Comparison of ENCODE assay signal across 16 cellular contexts in the genomic region with DNA sequence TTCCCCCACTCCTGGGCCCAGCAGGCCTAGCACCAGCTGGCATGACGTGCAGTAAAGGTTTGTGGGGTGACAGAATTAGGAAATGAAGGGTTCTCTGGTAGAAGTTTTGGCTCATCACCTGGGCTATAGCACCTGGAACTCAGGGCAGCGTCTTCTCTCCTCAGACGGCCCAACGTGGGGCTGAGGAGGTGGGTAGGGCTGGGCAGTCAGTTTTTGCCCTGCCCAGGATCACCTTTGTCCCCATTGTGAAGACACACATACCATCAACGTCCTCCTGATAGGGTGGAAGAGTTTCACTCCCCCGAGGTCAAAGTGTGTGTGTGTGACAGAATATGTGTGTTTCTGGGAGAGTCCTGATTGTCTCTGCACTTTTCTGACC. TPM values are rescaled to one million over a fixed set of nuclear protein-coding genes. Genes with fewer than 3 reads are reported as not detected.
DNase-seq lines count a peak whose midpoint lies in the region; ATAC-seq, FAIRE-seq and TF ChIP-seq lines count a peak whose summit lies in the region.
"Had no signal": no experiment of that assay in that cellular context is flagged by ENCODE, and none has a peak within 500 bp of the region (broad histone marks: within the 10 kb centered on the region; RNA-seq: fewer than 3 reads in every experiment).

No MANE protein-coding gene starts in this region.

- H2AFZ ChIP-seq in mesenchymal stem cell (ENCODE audit: low read depth, low read length), result no peak overlapping the region

- intact Hi-C loops in esophagus muscularis mucosa (cut with DNase I) (loop anchor here (10.0 kb wide), 1 partner anchor 244 kb away; a partner anchor contains a TSS), pancreas (cut with DNase I) (no loop called here)

- H3K9me3 ChIP-seq in esophagus muscularis mucosa (no peaks in the 10 kb centered on the region), mesenchymal stem cell (ENCODE audit: control insufficient read depth, low read length) (no peaks in the 10 kb centered on the region), subcutaneous abdominal adipose tissue (ENCODE audit: control insufficient read depth in 5 of 5, low read length in 5 of 5) (no peaks in the 10 kb centered on the region), pancreas (no peaks in the 10 kb centered on the region), WERI-Rb-1 (ENCODE audit: severe bottlenecking) (no peaks in the 10 kb centered on the region)
- H3K9me3 ChIP-seq: SK-N-SH had no signal

- no peak overlapping the region for H2AK5ac ChIP-seq in mesenchymal stem cell (ENCODE audit: low read length, severe bottlenecking)

- no peak for TF ChIP-seq EP300 in esophagus muscularis mucosa (IDR thresholded peaks at IDR 0.05)

- H4K91ac ChIP-seq in mesenchymal stem cell (ENCODE audit: low read length), result peak overlapping the region; percentile 35

- no peaks in the 10 kb centered on the region for H3K79me1 ChIP-seq in mesenchymal stem cell (replicated peaks; ENCODE audit: low read length, poor library complexity, severe bottlenecking)

- H3K4me1 ChIP-seq in esophagus muscularis mucosa, result peaks cover 75 to 100% (median 99%) of the 10 kb centered on the region in 4 donors
- peaks cover 15% of the 10 kb centered on the region for H3K4me1 ChIP-seq in mesenchymal stem cell (ENCODE audit: control insufficient read depth, insufficient read depth, low read depth, low read length)
- H3K4me1 ChIP-seq in subcutaneous abdominal adipose tissue (ENCODE audit: control insufficient read depth in 5 of 5, insufficient read depth in 5 of 5, low read length in 5 of 5), result peaks cover 8 to 57% (median 38%) of the 10 kb centered on the region in 5 donors
- no peaks in the 10 kb centered on the region for H3K4me1 ChIP-seq in pancreas

- H3K4me3 ChIP-seq in esophagus muscularis mucosa (no peak overlapping the region), mesenchymal stem cell (ENCODE audit: insufficient read depth in 1 of 2, low read depth in 1 of 2, low read length in 2 of 2) (no peak overlapping the region), subcutaneous abdominal adipose tissue (ENCODE audit: low read depth in 1 of 5, low read length in 5 of 5) (peak overlapping the region in 2 of 5 donors; percentile 6 to 13), pancreas (no peak overlapping the region), WERI-Rb-1 (ENCODE audit: low read depth, low read length) (no peak overlapping the region)

- H3K27ac ChIP-seq in esophagus muscularis mucosa (replicated peaks in 1 of 4) (peak overlapping the region; percentile 91 to 96 (median 95)), mesenchymal stem cell (ENCODE audit: low read length, poor library complexity, severe bottlenecking) (no peak overlapping the region), subcutaneous abdominal adipose tissue (ENCODE audit: low read depth, low read length) (peak overlapping the region; percentile 62), pancreas (no peak overlapping the region), WERI-Rb-1 (no peak overlapping the region)

- DNase-seq in HuH-7 (ENCODE audit: low spot score) (peak; percentile 84), esophagus muscularis mucosa (ENCODE audit: extremely low spot score) (no peak), mesenchymal stem cell (no peak), T1000 (lab: John Stamatoyannopoulos, UW) (no peak), pancreas (no peak), WERI-Rb-1 (no peak)
- DNase-seq: activated CD4-positive, alpha-beta memory T cell treated with anti-CD3 and anti-CD28 coated beads, Interleukin-2, amount 10 ng/mL, durations not matched to agents 7 days and 5 days; COR-L47; NCI-H1694 treated with DMSO at 0.1 percent for 48 hours; NCI-H524; OCI-M1; SK-N-SH had no signal

- no peak for TF ChIP-seq POLR2A in esophagus muscularis mucosa (IDR thresholded peaks at IDR 0.05; ENCODE audit: low read depth)

- no peak overlapping the region for H2BK15ac ChIP-seq in mesenchymal stem cell (ENCODE audit: low read depth, poor library complexity, severe bottlenecking)

- TF ChIP-seq CTCF in esophagus muscularis mucosa (IDR thresholded peaks at IDR 0.05), result no peak
- no peak for TF ChIP-seq CTCF in pancreas (IDR thresholded peaks at IDR 0.05)
- TF ChIP-seq CTCF in WERI-Rb-1 (IDR thresholded peaks at IDR 0.05; ENCODE audit: low read depth, low read length), result no peak

- no peak overlapping the region for H3K14ac ChIP-seq in mesenchymal stem cell (ENCODE audit: low read length in 2 of 2)

- WGBS in esophagus muscularis mucosa, result 65% methylated on average over 6 of the region's 6 CpGs
- 96% methylated on average over 5 of the region's 6 CpGs for WGBS in mesenchymal stem cell
- 49 to 55% methylated on average over 6 of the region's 6 CpGs for WGBS in pancreas, 2 donors

- H3K36me3 ChIP-seq in esophagus muscularis mucosa (no peaks in the 10 kb centered on the region), mesenchymal stem cell (ENCODE audit: control insufficient read depth in 1 of 2, insufficient read depth in 2 of 2, low read depth in 1 of 2, low read length in 2 of 2) (peaks cover 0 to 12% of the 10 kb centered on the region in 2 experiments), subcutaneous abdominal adipose tissue (ENCODE audit: control insufficient read depth in 5 of 5, insufficient read depth in 5 of 5, low read length in 5 of 5) (peaks cover 0 to 6% (median 0%) of the 10 kb centered on the region in 5 donors), pancreas (no peaks in the 10 kb centered on the region), WERI-Rb-1 (no peaks in the 10 kb centered on the region)

- H3K4ac ChIP-seq in mesenchymal stem cell (ENCODE audit: low read depth in 1 of 2, low read length in 2 of 2), result no peak overlapping the region

- no peaks in the 10 kb centered on the region for H3K27me3 ChIP-seq in esophagus muscularis mucosa
- peaks cover 34 to 41% of the 10 kb centered on the region in 2 experiments for H3K27me3 ChIP-seq in mesenchymal stem cell (ENCODE audit: control insufficient read depth in 1 of 2, insufficient read depth in 1 of 2, low read length in 2 of 2)
- H3K27me3 ChIP-seq in subcutaneous abdominal adipose tissue (ENCODE audit: control insufficient read depth in 5 of 5, insufficient read depth in 4 of 5, low read length in 5 of 5), result peaks cover 0 to 7% (median 0%) of the 10 kb centered on the region in 5 donors
- no peaks in the 10 kb centered on the region for H3K27me3 ChIP-seq in pancreas
- no peaks in the 10 kb centered on the region for H3K27me3 ChIP-seq in WERI-Rb-1 (ENCODE audit: insufficient read depth, low read depth, severe bottlenecking)

- H2BK12ac ChIP-seq in mesenchymal stem cell (ENCODE audit: low read length in 2 of 2), result no peak overlapping the region

- H3K23ac ChIP-seq in mesenchymal stem cell (ENCODE audit: low read length in 2 of 2), result no peak overlapping the region

- H3K18ac ChIP-seq in mesenchymal stem cell (ENCODE audit: low read depth in 1 of 2, low read length in 2 of 2), result no peak overlapping the region

- FAIRE-seq in pancreas (lab: Jason Lieb, UNC), result no peak
- FAIRE-seq: G401.6 had no signal

- no peak overlapping the region for H3K4me2 ChIP-seq in mesenchymal stem cell (ENCODE audit: low read length, poor library complexity, severe bottlenecking)
- H3K4me2 ChIP-seq: SK-N-SH had no signal

- no peak overlapping the region for H2BK120ac ChIP-seq in mesenchymal stem cell (ENCODE audit: low read depth, low read length)

- no peak overlapping the region for H4K8ac ChIP-seq in mesenchymal stem cell (ENCODE audit: low read length)

- no peak overlapping the region for H3K9ac ChIP-seq in mesenchymal stem cell (ENCODE audit: low read length)
- peak overlapping the region in 1 of 5 donors; percentile 66 for H3K9ac ChIP-seq in subcutaneous abdominal adipose tissue (ENCODE audit: low read length in 5 of 5)
- H3K9ac ChIP-seq: SK-N-SH had no signal

- H2BK5ac ChIP-seq in mesenchymal stem cell (ENCODE audit: low read depth, low read length, poor library complexity, severe bottlenecking), result no peak overlapping the region

- ATAC-seq in pancreas, result no peak
- no peak for ATAC-seq in HG03442 (IDR thresholded peaks at IDR 0.05; ENCODE audit: unreplicated experiment)

RNA-seq across cellular contexts. Expression of a gene that starts 12.1 kb away (rescaled TPM):
- total RNA-seq in esophagus muscularis mucosa (under 1 TPM in 1 of 4 donors, not detected in 3; 0.17 TPM), pancreas (not detected)
- polyA plus RNA-seq in mesenchymal stem cell (2013, experiment 1 of 2), result 0.01 TPM
- polyA plus RNA-seq in mesenchymal stem cell (2013, experiment 2 of 2), result 0.01 TPM
- not detected for polyA plus RNA-seq in pancreas
- total RNA-seq: activated CD4-positive, alpha-beta memory T cell treated with anti-CD3 and anti-CD28 coated beads, Interleukin-2, amount 10 ng/mL, durations not matched to agents 7 days and 5 days; activated T-helper 2 cell treated with anti-CD3 and anti-CD28 coated beads, Interferon-gamma antibody, Interleukin-2, Interleukin-4, amounts not matched to agents 10 μg/mL and 5 μg/mL and 100 μg/mL, durations not matched to agents 14 hours and 24 hours and 36 hours had no signal
- polyA plus RNA-seq: SK-N-SH had no signal

RNA-seq across cellular contexts. Expression of a gene that starts 20.8 kb away (rescaled TPM):
- 100 to 1,000 TPM; 123 to 216 (median 198) TPM for total RNA-seq in esophagus muscularis mucosa
- 3.3 TPM for polyA plus RNA-seq in mesenchymal stem cell (2013, experiment 1 of 2)
- 2.9 TPM for polyA plus RNA-seq in mesenchymal stem cell (2013, experiment 2 of 2)
- total RNA-seq in pancreas, result 1 to 10 TPM in 3 of 6 donors, under 1 TPM in 3; 0.28 to 4.2 (median 1.2) TPM
- polyA plus RNA-seq in pancreas, result 1 to 10 TPM; 2.8 TPM
- total RNA-seq: activated CD4-positive, alpha-beta memory T cell treated with anti-CD3 and anti-CD28 coated beads, Interleukin-2, amount 10 ng/mL, durations not matched to agents 7 days and 5 days; activated T-helper 2 cell treated with anti-CD3 and anti-CD28 coated beads, Interferon-gamma antibody, Interleukin-2, Interleukin-4, amounts not matched to agents 10 μg/mL and 5 μg/mL and 100 μg/mL, durations not matched to agents 14 hours and 24 hours and 36 hours had no signal
- polyA plus RNA-seq: SK-N-SH had no signal

RNA-seq across cellular contexts. Expression of a gene that starts 26.4 kb away (rescaled TPM):
- total RNA-seq in esophagus muscularis mucosa (1 to 10 TPM; 1.2 to 7.5 (median 2.2) TPM), pancreas (1 to 10 TPM; 1.5 to 3.3 (median 2.4) TPM)
- polyA plus RNA-seq in mesenchymal stem cell (2013, experiment 1 of 2), result 0.64 TPM
- 0.53 TPM for polyA plus RNA-seq in mesenchymal stem cell (2013, experiment 2 of 2)
- 10 to 100 TPM in 1 of 2 donors, 1 to 10 TPM in 1; 7.9 to 11.4 TPM for polyA plus RNA-seq in pancreas

RNA-seq across cellular contexts. Expression of a gene that starts 43.4 kb away (rescaled TPM):
- not detected for total RNA-seq in esophagus muscularis mucosa
- polyA plus RNA-seq in mesenchymal stem cell (2013, experiment 1 of 2), result 0.91 TPM
- 1.2 TPM for polyA plus RNA-seq in mesenchymal stem cell (2013, experiment 2 of 2)
- total RNA-seq in pancreas, result under 1 TPM in 2 of 6 donors, not detected in 4; 0.26 to 0.49 TPM
- 1 to 10 TPM in 1 of 2 donors, not detected in 1; 1.1 TPM for polyA plus RNA-seq in pancreas
- total RNA-seq: activated CD4-positive, alpha-beta memory T cell treated with anti-CD3 and anti-CD28 coated beads, Interleukin-2, amount 10 ng/mL, durations not matched to agents 7 days and 5 days; activated T-helper 2 cell treated with anti-CD3 and anti-CD28 coated beads, Interferon-gamma antibody, Interleukin-2, Interleukin-4, amounts not matched to agents 10 μg/mL and 5 μg/mL and 100 μg/mL, durations not matched to agents 14 hours and 24 hours and 36 hours had no signal
- polyA plus RNA-seq: SK-N-SH had no signal

RNA-seq across cellular contexts. Expression of a gene that starts 45.0 kb away (rescaled TPM):
- 10 to 100 TPM; 24.2 to 33.4 (median 25.5) TPM for total RNA-seq in esophagus muscularis mucosa
- polyA plus RNA-seq in mesenchymal stem cell (2013, experiment 1 of 2), result 20.3 TPM
- polyA plus RNA-seq in mesenchymal stem cell (2013, experiment 2 of 2), result 19.4 TPM
- total RNA-seq in pancreas, result 10 to 100 TPM in 3 of 6 donors, 1 to 10 TPM in 3; 7.3 to 13.1 (median 9.5) TPM
- polyA plus RNA-seq in pancreas, result 1 to 10 TPM; 7.3 to 9.8 TPM

Comparison
In these comparisons a context has a peak if more than half of its experiments do, and no peak if none do; other contexts are left out.
1. H3K27ac ChIP-seq: peak in esophagus muscularis mucosa (4 of 4) and subcutaneous abdominal adipose tissue (single experiment); none in mesenchymal stem cell (single experiment), pancreas (0 of 4) and WERI-Rb-1 (single experiment).
2. RNA of a gene that starts 20.8 kb away (total RNA-seq): 123 to 216 TPM in esophagus muscularis mucosa; 0.28 to 4.2 TPM in pancreas; every median in the first group is over 10 times any median in the second.